10 cellular contexts compared by ENCODE assay signal in the genomic region with DNA sequence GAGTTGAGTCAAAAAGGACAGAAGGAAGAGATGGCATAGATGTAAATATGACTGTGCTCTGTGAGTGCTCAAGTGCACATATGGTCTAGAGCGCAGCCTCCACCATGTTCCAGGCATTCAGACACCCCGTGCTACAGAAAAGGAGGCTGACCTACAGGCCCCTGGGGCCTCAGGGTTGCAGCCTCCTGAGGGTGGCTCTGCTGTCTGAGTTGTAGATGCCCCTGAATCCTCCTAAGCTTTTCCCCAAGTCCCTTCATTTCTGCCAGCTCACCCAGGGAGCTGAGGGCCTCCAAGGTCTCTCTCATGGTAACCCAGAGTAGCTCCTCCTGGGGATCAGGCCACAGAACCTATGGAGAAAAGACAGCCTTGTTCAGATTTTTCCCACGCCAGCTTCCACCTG. TPM values are rescaled to one million over a fixed set of nuclear protein-coding genes. Genes with fewer than 3 reads are reported as not detected.
A peak's percentile ranks its signal among the peaks of the same experiment; 100 is the strongest.
DNase-seq lines count a peak whose midpoint lies in the region; ATAC-seq and TF ChIP-seq lines count a peak whose summit lies in the region.
"Had no signal": no experiment of that assay in that cellular context is flagged by ENCODE, and none has a peak within 500 bp of the region (broad histone marks: within the 10 kb centered on the region; RNA-seq: fewer than 3 reads in every experiment).

No MANE protein-coding gene starts in this region.

- H3K79me1 ChIP-seq in neuronal stem cell (ENCODE audit: low read depth, low read length), result no peaks in the 10 kb centered on the region

- no peaks in the 10 kb centered on the region for H3K9me2 ChIP-seq in HCT116 (ENCODE audit: insufficient read depth)

- H3K9ac ChIP-seq in HCT116 (ENCODE audit: low read length) (no peak overlapping the region), neuronal stem cell (ENCODE audit: low read depth, low read length, poor library complexity) (no peak overlapping the region)

- H2AK5ac ChIP-seq in neuronal stem cell (ENCODE audit: low read depth, low read length), result peak overlapping the region; percentile 98

- no peak overlapping the region for H3K4ac ChIP-seq in neuronal stem cell (ENCODE audit: low read length)

- H3K27ac ChIP-seq in CD4-positive, CD25-positive, alpha-beta regulatory T cell (ENCODE audit: insufficient read depth, low read length, poor library complexity, severe bottlenecking), result no peak overlapping the region
- no peak overlapping the region for H3K27ac ChIP-seq in HCT116 (ENCODE audit: low read depth, low read length)
- peak overlapping the region in 3 of 4 donors; percentile 75 to 86 (median 79) for H3K27ac ChIP-seq in body of pancreas
- H3K27ac ChIP-seq in neuronal stem cell (replicated peaks; ENCODE audit: low read length), result no peak overlapping the region

- H3K27me3 ChIP-seq in CD4-positive, CD25-positive, alpha-beta regulatory T cell (ENCODE audit: control insufficient read depth, insufficient read depth, low read length), result peaks cover 3% of the 10 kb centered on the region
- H3K27me3 ChIP-seq in HCT116 (ENCODE audit: insufficient read depth, low read length) (no peaks in the 10 kb centered on the region), body of pancreas (no peaks in the 10 kb centered on the region), neuronal stem cell (ENCODE audit: control insufficient read depth in 3 of 3, insufficient read depth in 3 of 3, low read depth in 1 of 3, low read length in 3 of 3) (peaks cover 9 to 40% (median 11%) of the 10 kb centered on the region in 3 experiments)

- CTCF ChIA-PET in HCT116 (lab: Charles Lee), result interaction anchor here (1.8 kb wide), 1 partner anchor 108 kb away, joined by 5 read pairs; no protein-coding TSS in a partner anchor

- H3K23ac ChIP-seq in neuronal stem cell (ENCODE audit: low read depth, low read length, poor library complexity), result no peak overlapping the region

- no peak for TF ChIP-seq RAD21 in HCT116 (IDR thresholded peaks at IDR 0.05; ENCODE audit: low read depth)

- H3K14ac ChIP-seq in neuronal stem cell (ENCODE audit: low read length), result no peak overlapping the region

- peak overlapping the region; percentile 78 to 86 (median 82) for H3K4me3 Mint-ChIP-seq in CD4-positive, CD25-positive, alpha-beta regulatory T cell

- TF ChIP-seq CTCF in HCT116 (IDR thresholded peaks at IDR 0.05 in 2 of 3, conservative IDR thresholded peaks at IDR 0.05 in 1 of 3; ENCODE audit: borderline replicate concordance in 1 of 3, insufficient read depth in 1 of 3, low read depth in 2 of 3, low read length in 2 of 3) (no peak), body of pancreas (IDR thresholded peaks at IDR 0.05) (no peak)

- H2AFZ ChIP-seq in HCT116 (ENCODE audit: low read depth, low read length, poor library complexity, severe bottlenecking), result no peak overlapping the region
- no peak overlapping the region for H2AFZ ChIP-seq in neuronal stem cell (ENCODE audit: low read length)

- H3K18ac ChIP-seq in neuronal stem cell (ENCODE audit: low read length), result peak overlapping the region; percentile 93

- WGBS in body of pancreas, 2 donors, result 78 to 86% methylated on average over 3 of the region's 3 CpGs
- no CpG with 5 or more reads among the region's 3 CpGs for WGBS in neuronal stem cell (ENCODE audit: extremely low coverage in 2 of 2, insufficient read length in 2 of 2, insufficient replicate concordance in 1 of 2), 2 donors

- no peak overlapping the region for H4K8ac ChIP-seq in neuronal stem cell (ENCODE audit: low read depth, low read length)

- H3K4me1 ChIP-seq in CD4-positive, CD25-positive, alpha-beta regulatory T cell (ENCODE audit: control insufficient read depth, insufficient read depth, low read length, poor library complexity, severe bottlenecking), result peaks cover 24% of the 10 kb centered on the region
- H3K4me1 ChIP-seq in HCT116 (ENCODE audit: control insufficient read depth in 1 of 2, insufficient read depth in 2 of 2, low read length in 2 of 2) (peaks cover 10 to 22% of the 10 kb centered on the region in 2 experiments), body of pancreas (peaks cover 17% of the 10 kb centered on the region), neuronal stem cell (ENCODE audit: control insufficient read depth in 2 of 2, insufficient read depth in 1 of 2, low read depth in 1 of 2, low read length in 2 of 2) (peaks cover 17 to 31% of the 10 kb centered on the region in 2 donors)

- peak overlapping the region in 1 of 3 donors; percentile 65 for H3K27ac Mint-ChIP-seq in CD4-positive, CD25-positive, alpha-beta regulatory T cell

- no TSS peak for BruUV-seq in HCT116 (replicated peaks; lab: Mats Ljungman, UMichigan)

- H2BK12ac ChIP-seq in neuronal stem cell (ENCODE audit: low read length), result no peak overlapping the region

- H3K4me3 ChIP-seq in CD4-positive, CD25-positive, alpha-beta regulatory T cell (ENCODE audit: low read depth, low read length), result no peak overlapping the region
- no peak overlapping the region for H3K4me3 ChIP-seq in HCT116 (replicated peaks in 1 of 2; ENCODE audit: low read depth in 1 of 2, low read length in 2 of 2)
- no peak overlapping the region for H3K4me3 ChIP-seq in body of pancreas
- H3K4me3 ChIP-seq in neuronal stem cell (ENCODE audit: low read length in 2 of 2), result no peak overlapping the region

- no peaks in the 10 kb centered on the region for H3K36me3 ChIP-seq in CD4-positive, CD25-positive, alpha-beta regulatory T cell (ENCODE audit: control insufficient read depth, insufficient read depth, low read length)
- no peaks in the 10 kb centered on the region for H3K36me3 ChIP-seq in HCT116 (ENCODE audit: control insufficient read depth in 1 of 2, insufficient read depth in 2 of 2, low read length in 2 of 2)
- peaks cover 0 to 5% of the 10 kb centered on the region in 2 donors for H3K36me3 ChIP-seq in body of pancreas (replicated peaks in 1 of 2; ENCODE audit: insufficient read depth in 1 of 2, low read depth in 2 of 2)
- peaks cover 2 to 11% of the 10 kb centered on the region in 2 donors for H3K36me3 ChIP-seq in neuronal stem cell (replicated peaks in 1 of 2; ENCODE audit: control insufficient read depth in 2 of 2, insufficient read depth in 2 of 2, low read length in 2 of 2)

- H3K4me2 ChIP-seq in HCT116 (ENCODE audit: low read length) (peak overlapping the region; percentile 73; the same call in 1 of the 2 replicates), neuronal stem cell (ENCODE audit: insufficient read depth, low read length, poor library complexity, severe bottlenecking) (no peak overlapping the region)

- TF ChIP-seq POLR2A in HCT116 (IDR thresholded peaks at IDR 0.05; ENCODE audit: borderline replicate concordance, extremely low read depth, insufficient read depth, insufficient read length), result no peak
- no peak for TF ChIP-seq POLR2A in body of pancreas (IDR thresholded peaks at IDR 0.05)

- POLR2A ChIA-PET in HCT116 (lab: Charles Lee), result no interaction called here

- H3K79me2 ChIP-seq in HCT116 (ENCODE audit: insufficient read depth, low read length), result no peaks in the 10 kb centered on the region

- RAD21 ChIA-PET in HCT116 (lab: Charles Lee; ENCODE audit: low non-redundant PET in 1 of 2, low total read pairs in 2 of 2, uncharacterized antibody in 2 of 2, unreplicated experiment in 2 of 2), result no interaction called here

- H4K20me1 ChIP-seq in HCT116 (ENCODE audit: insufficient read depth), result no peaks in the 10 kb centered on the region

- no peaks in the 10 kb centered on the region for H3K9me3 Mint-ChIP-seq in CD4-positive, CD25-positive, alpha-beta regulatory T cell

- no peaks in the 10 kb centered on the region for H3K9me3 ChIP-seq in CD4-positive, CD25-positive, alpha-beta regulatory T cell (ENCODE audit: control insufficient read depth in 2 of 2, low read length in 2 of 2)
- no peaks in the 10 kb centered on the region for H3K9me3 ChIP-seq in HCT116 (ENCODE audit: control insufficient read depth in 1 of 2, insufficient read depth in 1 of 2, low read depth in 1 of 2, low read length in 2 of 2)
- H3K9me3 ChIP-seq in body of pancreas, result no peaks in the 10 kb centered on the region
- peaks cover 2 to 3% of the 10 kb centered on the region in 2 donors for H3K9me3 ChIP-seq in neuronal stem cell (replicated peaks in 1 of 2; ENCODE audit: control insufficient read depth in 2 of 2, insufficient read depth in 1 of 2, low read depth in 1 of 2, low read length in 2 of 2)

- intact Hi-C loops in HCT116 (cut with micrococcal nuclease), result no loop called here
- intact Hi-C loops in body of pancreas (cut with DNase I), result no loop called here

- ATAC-seq in CD4-positive, CD25-positive, alpha-beta regulatory T cell (ENCODE audit: low read depth in 2 of 2), result no peak
- ATAC-seq in HCT116 (no peak), body of pancreas (no peak)

- H2BK5ac ChIP-seq in neuronal stem cell (ENCODE audit: low read length), result peak overlapping the region; percentile 89

- H2BK120ac ChIP-seq in neuronal stem cell (ENCODE audit: low read depth, low read length), result no peak overlapping the region

- DNase-seq in CD4-positive, CD25-positive, alpha-beta regulatory T cell, result no peak
- DNase-seq in HCT116 (ENCODE audit: low read depth, low spot score), result no peak
- DNase-seq in body of pancreas, result no peak
- DNase-seq in neuronal stem cell (ENCODE audit: low spot score), result no peak
- DNase-seq in kidney tubule cell (ENCODE audit: low spot score), result no peak
- no peak for DNase-seq in SW 1271 (lab: John Stamatoyannopoulos, UW)
- DNase-seq in AG20443 (ENCODE audit: low spot score), result no peak
- DNase-seq: left ventricle myocardium superior, NCI-H187 treated with DMSO at 0.1 percent for 48 hours had no signal

- H3K4me1 Mint-ChIP-seq in CD4-positive, CD25-positive, alpha-beta regulatory T cell, result peaks cover 0 to 15% (median 0%) of the 10 kb centered on the region in 4 donors

- peaks cover 6% of the 10 kb centered on the region for H3K27me3 Mint-ChIP-seq in CD4-positive, CD25-positive, alpha-beta regulatory T cell

- H4K91ac ChIP-seq in neuronal stem cell (ENCODE audit: low read depth, low read length, poor library complexity), result no peak overlapping the region

- peaks cover 11% of the 10 kb centered on the region for H3K36me3 Mint-ChIP-seq in CD4-positive, CD25-positive, alpha-beta regulatory T cell

- peak overlapping the region; percentile 35 for H2BK15ac ChIP-seq in neuronal stem cell (ENCODE audit: low read length)

TF ChIP-seq in HCT116, 20 proteins besides CTCF, POLR2A, EP300 and RAD21 (continues in another document):
- TF ChIP-seq EZH2 (IDR thresholded peaks at IDR 0.05) (no peak), JUND (IDR thresholded peaks at IDR 0.05) (no peak), YY1 (IDR thresholded peaks at IDR 0.05; ENCODE audit: extremely low read depth, insufficient replicate concordance, low read depth, low read length) (no peak), CBX3 (IDR thresholded peaks at IDR 0.05; ENCODE audit: low read depth) (no peak), SIN3A (IDR thresholded peaks at IDR 0.05; ENCODE audit: low read depth) (no peak)

RNA-seq across cellular contexts. Expression of a gene that starts 2.7 kb away (rescaled TPM):
- 1.1 TPM for total RNA-seq in CD4-positive, CD25-positive, alpha-beta regulatory T cell
- polyA plus RNA-seq in CD4-positive, CD25-positive, alpha-beta regulatory T cell, result 1 to 10 TPM in 2 of 4 donors, under 1 TPM in 2; 0.76 to 2.3 (median 1.1) TPM
- 11.3 TPM for total RNA-seq in HCT116 (2021; ENCODE audit: unreplicated experiment)
- 8.5 and 9.9 TPM in 2 replicates for polyA plus RNA-seq in HCT116 (2012)
- 10 to 100 TPM in 1 of 2 donors, 1 to 10 TPM in 1; 9.9 to 13.2 TPM for total RNA-seq in body of pancreas
- polyA plus RNA-seq in neuronal stem cell (2013, experiment 1 of 2), result 6.2 TPM
- polyA plus RNA-seq in neuronal stem cell (2013, experiment 2 of 2), result 6.1 TPM
- total RNA-seq: T-helper 2 cell treated with Interferon-gamma antibody and Interleukin-4, amounts not matched to agents 100 ng/mL and 5 ng/mL, for 36 hours had no signal

Comparison
In these comparisons a context has a peak if more than half of its experiments do, and no peak if none do; other contexts are left out.
1. H3K27ac ChIP-seq: peak in body of pancreas (3 of 4); none in CD4-positive, CD25-positive, alpha-beta regulatory T cell (single experiment), HCT116 (single experiment) and neuronal stem cell (single experiment).